In genomic region chr7:26608402-26608801, GRCh38 we compare ENCODE assay signal across 35 cellular contexts.
"Had no signal": no experiment of that assay in that cellular context is flagged by ENCODE, and none has a peak within 500 bp of the region (broad histone marks: within the 10 kb centered on the region; RNA-seq: fewer than 3 reads in every experiment).

No MANE protein-coding gene starts in this region.

- H3K9me3 ChIP-seq: adrenal gland, body of pancreas had no signal

- H3K27me3 Mint-ChIP-seq: activated naive CD4-positive, alpha-beta T cell treated with anti-CD3 and anti-CD28 coated beads, Interleukin-2, amount 50 U/mL, for 24 hours; activated naive CD8-positive, alpha-beta T cell treated with anti-CD3 and anti-CD28 coated beads for 36 hours; dendritic cell treated with granulocyte-macrophage colony-stimulating factor and Interleukin-4, amounts not matched to agents 40 ng/mL and 50 ng/mL, for 4 days had no signal

- H3K27ac ChIP-seq: adrenal gland, body of pancreas, cardiac muscle cell, coronary artery, dorsolateral prefrontal cortex had no signal

- ATAC-seq: activated CD4-positive, alpha-beta T cell treated with anti-CD3 and anti-CD28 coated beads for 36 hours; activated CD8-positive, alpha-beta memory T cell treated with anti-CD3 and anti-CD28 coated beads, Interleukin-2, amount 10 ng/mL, durations not matched to agents 7 days and 5 days; activated CD8-positive, alpha-beta T cell treated with anti-CD3 and anti-CD28 coated beads, Interleukin-2, amount 10 ng/mL, durations not matched to agents 7 days and 5 days; activated naive CD8-positive, alpha-beta T cell treated with anti-CD3 and anti-CD28 coated beads, Interleukin-2, amount 50 U/mL, for 24 hours; body of pancreas; esophagus mucosa; T-helper 17 cell had no signal

- H3K9me3 Mint-ChIP-seq: activated CD4-positive, alpha-beta memory T cell treated with anti-CD3 and anti-CD28 coated beads for 36 hours; activated CD4-positive, alpha-beta T cell treated with anti-CD3 and anti-CD28 coated beads, Interleukin-2, amount 10 ng/mL, durations not matched to agents 24 days and 14 days; activated naive CD4-positive, alpha-beta T cell treated with anti-CD3 and anti-CD28 coated beads for 36 hours; activated naive CD4-positive, alpha-beta T cell treated with anti-CD3 and anti-CD28 coated beads, Interleukin-2, amount 50 U/mL, for 24 hours; activated naive CD8-positive, alpha-beta T cell treated with anti-CD3 and anti-CD28 coated beads for 36 hours; activated naive CD8-positive, alpha-beta T cell treated with anti-CD3 and anti-CD28 coated beads, Interleukin-2, amount 50 U/mL, for 24 hours; activated T-helper 1 cell treated with anti-CD3 and anti-CD28 coated beads, Interleukin-12 subunit alpha, Interleukin-12 subunit beta, Interleukin-2, Interleukin-4 antibody, amounts not matched to agents 30 ng/mL and 10 ng/mL and 1 ng/mL, durations not matched to agents 14 hours and 24 hours and 36 hours; activated T-helper 2 cell treated with anti-CD3 and anti-CD28 coated beads, Interferon-gamma antibody, Interleukin-2, Interleukin-4, amounts not matched to agents 10 μg/mL and 5 μg/mL and 100 μg/mL, durations not matched to agents 14 hours and 24 hours and 36 hours; central memory CD8-positive, alpha-beta T cell; dendritic cell treated with granulocyte-macrophage colony-stimulating factor and Interleukin-4, amounts not matched to agents 40 ng/mL and 50 ng/mL, for 4 days; endodermal cell; T-helper 2 cell treated with Interferon-gamma antibody and Interleukin-4, amounts not matched to agents 5 μg/mL and 100 μg/mL, for 36 hours had no signal

- H3K27me3 ChIP-seq: adrenal gland, body of pancreas had no signal

- H3K4me3 Mint-ChIP-seq: activated CD4-positive, alpha-beta memory T cell treated with anti-CD3 and anti-CD28 coated beads for 36 hours; activated CD4-positive, alpha-beta T cell treated with anti-CD3 and anti-CD28 coated beads for 36 hours; activated CD4-positive, alpha-beta T cell treated with anti-CD3 and anti-CD28 coated beads, Interleukin-2, amount 10 ng/mL, durations not matched to agents 24 days and 14 days; activated CD8-positive, alpha-beta memory T cell treated with anti-CD3 and anti-CD28 coated beads, Interleukin-2, amount 10 ng/mL, durations not matched to agents 7 days and 5 days; activated CD8-positive, alpha-beta T cell treated with anti-CD3 and anti-CD28 coated beads, Interleukin-2, amount 10 ng/mL, durations not matched to agents 7 days and 5 days; activated naive CD4-positive, alpha-beta T cell treated with anti-CD3 and anti-CD28 coated beads for 36 hours; activated naive CD4-positive, alpha-beta T cell treated with anti-CD3 and anti-CD28 coated beads, Interleukin-2, amount 50 U/mL, for 24 hours; activated naive CD8-positive, alpha-beta T cell treated with anti-CD3 and anti-CD28 coated beads for 36 hours; activated naive CD8-positive, alpha-beta T cell treated with anti-CD3 and anti-CD28 coated beads, Interleukin-2, amount 50 U/mL, for 24 hours; activated T-helper 1 cell treated with anti-CD3 and anti-CD28 coated beads, Interleukin-12 subunit alpha, Interleukin-12 subunit beta, Interleukin-2, Interleukin-4 antibody, amounts not matched to agents 30 ng/mL and 10 ng/mL and 1 ng/mL, durations not matched to agents 14 hours and 24 hours and 36 hours; central memory CD8-positive, alpha-beta T cell; dendritic cell treated with granulocyte-macrophage colony-stimulating factor and Interleukin-4, amounts not matched to agents 40 ng/mL and 50 ng/mL, for 4 days; endodermal cell; T-helper 17 cell; T-helper 2 cell treated with Interferon-gamma antibody and Interleukin-4, amounts not matched to agents 5 μg/mL and 100 μg/mL, for 36 hours had no signal

- H3K4me1 ChIP-seq: adrenal gland, body of pancreas had no signal

- H3K4me1 Mint-ChIP-seq: activated CD4-positive, alpha-beta T cell treated with anti-CD3 and anti-CD28 coated beads for 36 hours; activated CD4-positive, alpha-beta T cell treated with anti-CD3 and anti-CD28 coated beads, Interleukin-2, amount 10 ng/mL, durations not matched to agents 24 days and 14 days; activated naive CD4-positive, alpha-beta T cell treated with anti-CD3 and anti-CD28 coated beads, Interleukin-2, amount 50 U/mL, for 24 hours; activated naive CD8-positive, alpha-beta T cell treated with anti-CD3 and anti-CD28 coated beads for 36 hours; activated naive CD8-positive, alpha-beta T cell treated with anti-CD3 and anti-CD28 coated beads, Interleukin-2, amount 50 U/mL, for 24 hours; central memory CD8-positive, alpha-beta T cell; T-helper 17 cell had no signal

- H3K36me3 ChIP-seq: adrenal gland, cardiac muscle cell had no signal

- H3K36me3 Mint-ChIP-seq: activated CD4-positive, alpha-beta memory T cell treated with anti-CD3 and anti-CD28 coated beads for 36 hours; activated CD8-positive, alpha-beta memory T cell treated with anti-CD3 and anti-CD28 coated beads, Interleukin-2, amount 10 ng/mL, durations not matched to agents 7 days and 5 days; activated naive CD4-positive, alpha-beta T cell treated with anti-CD3 and anti-CD28 coated beads, Interleukin-2, amount 50 U/mL, for 24 hours; activated naive CD8-positive, alpha-beta T cell treated with anti-CD3 and anti-CD28 coated beads for 36 hours had no signal

- H3K4me3 ChIP-seq: adrenal gland, body of pancreas, cardiac muscle cell, coronary artery, dorsolateral prefrontal cortex had no signal

- H3K27ac Mint-ChIP-seq: activated CD4-positive, alpha-beta memory T cell treated with anti-CD3 and anti-CD28 coated beads for 36 hours; activated CD4-positive, alpha-beta T cell treated with anti-CD3 and anti-CD28 coated beads for 36 hours; activated CD4-positive, alpha-beta T cell treated with anti-CD3 and anti-CD28 coated beads, Interleukin-2, amount 10 ng/mL, durations not matched to agents 24 days and 14 days; activated CD8-positive, alpha-beta memory T cell treated with anti-CD3 and anti-CD28 coated beads, Interleukin-2, amount 10 ng/mL, durations not matched to agents 7 days and 5 days; activated CD8-positive, alpha-beta T cell treated with anti-CD3 and anti-CD28 coated beads, Interleukin-2, amount 10 ng/mL, durations not matched to agents 7 days and 5 days; activated naive CD4-positive, alpha-beta T cell treated with anti-CD3 and anti-CD28 coated beads for 36 hours; activated naive CD4-positive, alpha-beta T cell treated with anti-CD3 and anti-CD28 coated beads, Interleukin-2, amount 50 U/mL, for 24 hours; activated naive CD8-positive, alpha-beta T cell treated with anti-CD3 and anti-CD28 coated beads for 36 hours; activated naive CD8-positive, alpha-beta T cell treated with anti-CD3 and anti-CD28 coated beads, Interleukin-2, amount 50 U/mL, for 24 hours; activated T-helper 1 cell treated with anti-CD3 and anti-CD28 coated beads, Interleukin-12 subunit alpha, Interleukin-12 subunit beta, Interleukin-2, Interleukin-4 antibody, amounts not matched to agents 30 ng/mL and 10 ng/mL and 1 ng/mL, durations not matched to agents 14 hours and 24 hours and 36 hours; activated T-helper 2 cell treated with anti-CD3 and anti-CD28 coated beads, Interferon-gamma antibody, Interleukin-2, Interleukin-4, amounts not matched to agents 10 μg/mL and 5 μg/mL and 100 μg/mL, durations not matched to agents 14 hours and 24 hours and 36 hours; dendritic cell treated with granulocyte-macrophage colony-stimulating factor and Interleukin-4, amounts not matched to agents 40 ng/mL and 50 ng/mL, for 4 days; endodermal cell; T-helper 17 cell; T-helper 2 cell treated with Interferon-gamma antibody and Interleukin-4, amounts not matched to agents 5 μg/mL and 100 μg/mL, for 36 hours had no signal

- DNase-seq: activated CD4-positive, alpha-beta memory T cell treated with anti-CD3 and anti-CD28 coated beads for 36 hours; activated CD4-positive, alpha-beta T cell treated with anti-CD3 and anti-CD28 coated beads for 36 hours; activated CD4-positive, alpha-beta T cell treated with anti-CD3 and anti-CD28 coated beads, Interleukin-2, amount 10 ng/mL, durations not matched to agents 24 days and 14 days; activated CD4-positive, CD25-positive, alpha-beta regulatory T cell; activated CD4-positive, CD25-positive, alpha-beta regulatory T cell treated with anti-CD3 and anti-CD28 coated beads, Interleukin-2, amount 50 U/mL, for 72 hours; activated CD8-positive, alpha-beta memory T cell treated with anti-CD3 and anti-CD28 coated beads, Interleukin-2, amount 10 ng/mL, durations not matched to agents 7 days and 5 days; activated CD8-positive, alpha-beta memory T cell treated with anti-CD3 and anti-CD28 coated beads, Interleukin-2, amount 50 U/mL, for 4 hours; activated CD8-positive, alpha-beta T cell treated with anti-CD3 and anti-CD28 coated beads, Interleukin-2, amount 10 ng/mL, durations not matched to agents 7 days and 5 days; activated effector memory CD4-positive, alpha-beta T cell treated with anti-CD3 and anti-CD28 coated beads, Interleukin-2, amount 50 U/mL, for 16 hours; activated naive CD4-positive, alpha-beta T cell treated with anti-CD3 and anti-CD28 coated beads for 36 hours; activated naive CD8-positive, alpha-beta T cell treated with anti-CD3 and anti-CD28 coated beads for 36 hours; activated naive CD8-positive, alpha-beta T cell treated with anti-CD3 and anti-CD28 coated beads, Interleukin-2, amount 50 U/mL, for 24 hours; activated T-cell treated with anti-CD3 and anti-CD28 coated beads, Interleukin-2, amount 50 U/mL, for 1 hour; activated T-cell treated with anti-CD3 and anti-CD28 coated beads, Interleukin-2, amount 50 U/mL, for 48 hours; adrenal gland; amygdala; aorta; body of pancreas; dorsolateral prefrontal cortex; effector memory CD4-positive, alpha-beta T cell; endodermal cell; foreskin fibroblast; head of caudate nucleus; T-helper 1 cell; T-helper 17 cell; T1000 had no signal
